ENCODE assay signal across 8 cellular contexts in the genomic region with DNA sequence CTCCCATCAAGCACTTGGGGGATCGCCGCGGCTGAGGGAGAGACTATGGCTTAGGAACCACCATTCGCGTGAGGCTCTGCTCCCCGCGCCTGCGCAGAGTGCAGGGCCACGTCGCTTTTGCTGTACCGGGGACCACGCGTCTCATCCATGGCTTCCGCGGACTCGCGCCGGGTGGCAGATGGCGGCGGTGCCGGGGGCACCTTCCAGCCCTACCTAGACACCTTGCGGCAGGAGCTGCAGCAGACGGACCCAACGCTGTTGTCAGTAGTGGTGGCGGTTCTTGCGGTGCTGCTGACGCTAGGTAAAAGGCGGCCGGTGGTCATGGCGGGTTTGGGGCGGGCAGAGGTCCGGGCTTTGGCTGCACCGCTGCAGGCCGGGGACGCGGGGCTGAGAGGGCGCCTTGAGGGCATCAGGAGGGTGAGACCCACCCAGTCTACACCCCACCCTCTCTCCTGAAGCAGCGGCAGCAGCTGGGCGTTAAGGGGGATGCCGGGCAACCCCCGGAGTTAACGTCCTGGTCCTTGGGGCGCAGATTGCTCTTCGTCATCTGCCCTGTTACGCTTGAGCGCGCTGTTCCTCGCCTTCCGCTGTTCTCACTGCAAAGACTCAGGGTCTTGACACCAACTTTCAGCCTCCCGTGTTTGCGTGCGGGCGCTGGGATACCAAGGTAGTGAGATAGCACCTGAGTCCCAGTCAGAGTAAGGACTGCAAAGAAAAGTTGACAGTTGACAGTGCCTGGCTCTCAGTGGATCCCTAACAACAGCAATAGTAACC. TPM values are rescaled to one million over a fixed set of nuclear protein-coding genes. Genes with fewer than 3 reads are reported as not detected.
DNase-seq lines count a peak whose midpoint lies in the region; ATAC-seq and TF ChIP-seq lines count a peak whose summit lies in the region.

A gene with protein sequence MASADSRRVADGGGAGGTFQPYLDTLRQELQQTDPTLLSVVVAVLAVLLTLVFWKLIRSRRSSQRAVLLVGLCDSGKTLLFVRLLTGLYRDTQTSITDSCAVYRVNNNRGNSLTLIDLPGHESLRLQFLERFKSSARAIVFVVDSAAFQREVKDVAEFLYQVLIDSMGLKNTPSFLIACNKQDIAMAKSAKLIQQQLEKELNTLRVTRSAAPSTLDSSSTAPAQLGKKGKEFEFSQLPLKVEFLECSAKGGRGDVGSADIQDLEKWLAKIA (plus strand): TSS at position 114 of the 774 bp plus-strand sequence. CDS start 34 bp downstream, at position 148.

- H3K18ac ChIP-seq in IMR-90 (ENCODE audit: low read depth, low read length): no peak within 1 kb of the TSS

- POLR2A ChIA-PET in IMR-90 (lab: Charles Lee; ENCODE audit: unreplicated experiment): no interaction called here
- POLR2A ChIA-PET in OCI-LY7 (lab: Charles Lee): interaction anchor here (0.6 kb wide), 1 partner anchor 201 kb away, joined by 3 read pairs; no protein-coding TSS in a partner anchor

- H4K91ac ChIP-seq in IMR-90 (ENCODE audit: insufficient read depth, low read depth, low read length): peak within 1 kb of the TSS; percentile 70

- TF ChIP-seq CTCF in IMR-90 (conservative IDR thresholded peaks at IDR 0.05; ENCODE audit: low read depth, low read length): no peak
- TF ChIP-seq CTCF in OCI-LY7 (conservative IDR thresholded peaks at IDR 0.05; ENCODE audit: low read length): no peak
- TF ChIP-seq CTCF in epithelial cell of esophagus (IDR thresholded peaks at IDR 0.05; ENCODE audit: insufficient read depth, low read depth, low read length, missing control alignments): no peak

- H4K5ac ChIP-seq in IMR-90 (ENCODE audit: low read depth, low read length): peak within 1 kb of the TSS; percentile 31; the same call in 1 of the 2 replicates

- H3K9me2 ChIP-seq in OCI-LY7 (ENCODE audit: insufficient read depth, low read length): no peaks in the 10 kb centered on the region

- H3K4me2 ChIP-seq in IMR-90 (ENCODE audit: low read depth, low read length) (peak within 1 kb of the TSS; percentile 88), OCI-LY7 (ENCODE audit: low read length) (peak within 1 kb of the TSS; percentile 98)

- peak within 1 kb of the TSS; percentile 39; the same call in 1 of the 2 replicates for H3K56ac ChIP-seq in IMR-90 (ENCODE audit: extremely low read depth, insufficient read depth, low read length)

- intact Hi-C loops in IMR-90 (cut with micrococcal nuclease): loop anchor here (1.0 to 10.0 kb wide), 5 partner anchors 47 to 1074 kb away; a partner anchor contains a TSS
- intact Hi-C loops in OCI-LY7 (cut with micrococcal nuclease; ENCODE audit: unreplicated experiment): loop anchor here (2.0 to 10.0 kb wide), 5 partner anchors 143 to 1084 kb away; a partner anchor contains a TSS

- no peak within 1 kb of the TSS; the same call in 1 of the 2 replicates for H2AK5ac ChIP-seq in IMR-90 (ENCODE audit: low read depth, low read length)

- peak within 1 kb of the TSS; percentile 27 to 82; a peak in 2 of 4 replicates for H4K8ac ChIP-seq in IMR-90 (ENCODE audit: low read depth in 2 of 2, low read length in 2 of 2)

- in situ Hi-C loops in IMR-90 (cut with MboI; ENCODE audit: low sequenced_read_pairs): loop anchor here (25.0 kb wide), 2 partner anchors 344 to 681 kb away; a partner anchor contains a TSS

- H2BK20ac ChIP-seq in IMR-90 (ENCODE audit: low read depth, low read length): no peak within 1 kb of the TSS

- H3K36me3 ChIP-seq in IMR-90 (ENCODE audit: control insufficient read depth, insufficient read depth, low read length) (peaks cover 4% of the 10 kb centered on the region), OCI-LY7 (ENCODE audit: insufficient read depth, low read length) (peaks cover 36% of the 10 kb centered on the region)

- ATAC-seq in GM21529 (IDR thresholded peaks at IDR 0.05; ENCODE audit: unreplicated experiment): peak; percentile 97
- ATAC-seq in IMR-90 (ENCODE audit: low read depth): peak; percentile 100

- no peaks in the 10 kb centered on the region for H3K9me3 ChIP-seq in IMR-90 (ENCODE audit: control insufficient read depth, insufficient read depth, low read length)
- no peaks in the 10 kb centered on the region for H3K9me3 ChIP-seq in OCI-LY7 (ENCODE audit: low read length)
- H3K9me3 ChIP-seq in mononuclear cell (ENCODE audit: low read depth, low read length): no peaks in the 10 kb centered on the region

- H3K4me3 ChIP-seq in IMR-90 (ENCODE audit: insufficient read depth, low read depth, low read length) (peak within 1 kb of the TSS; percentile 76), OCI-LY7 (ENCODE audit: low read depth, low read length, poor library complexity, severe bottlenecking) (peak within 1 kb of the TSS; percentile 87), epithelial cell of esophagus (ENCODE audit: low read length) (peak within 1 kb of the TSS; percentile 89), mononuclear cell (ENCODE audit: low read length) (peak within 1 kb of the TSS; percentile 87)

- peak within 1 kb of the TSS; percentile 26 for H2BK5ac ChIP-seq in IMR-90 (ENCODE audit: low read depth, low read length, poor library complexity, severe bottlenecking)

- H3K9me1 ChIP-seq in IMR-90 (ENCODE audit: insufficient read depth, low read length): peaks cover 4% of the 10 kb centered on the region; the same call in 1 of the 2 replicates

- H3K79me1 ChIP-seq in IMR-90 (ENCODE audit: low read depth in 1 of 2, low read length in 2 of 2): peaks cover 6 to 22% of the 10 kb centered on the region in 2 experiments; a peak in 3 of 4 replicates

- peak within 1 kb of the TSS; percentile 81; the same call in 1 of the 2 replicates for H3K23ac ChIP-seq in IMR-90 (ENCODE audit: low read depth, low read length)

- peak within 1 kb of the TSS; percentile 87 for H3K4ac ChIP-seq in IMR-90 (ENCODE audit: low read depth, low read length)

- dilution Hi-C loops in IMR-90 (cut with HindIII; ENCODE audit: low sequenced_read_pairs, unreplicated experiment): no loop called here

- BruUV-seq in IMR-90 (replicated peaks; lab: Mats Ljungman, UMichigan) (no TSS peak), OCI-LY7 (replicated peaks; lab: Mats Ljungman, UMichigan) (no TSS peak)

- peak within 1 kb of the TSS; percentile 33; the same call in 1 of the 2 replicates for H2BK120ac ChIP-seq in IMR-90 (ENCODE audit: low read depth, low read length)

- WGBS in IMR-90 (ENCODE audit: extremely low coverage in 2 of 2, insufficient read length in 1 of 2), 2 experiments: 0% methylated on average over 12 of the region's 53 CpGs; no CpG with 5 or more reads in 1 of the 2 experiments

- H3K27ac ChIP-seq in IMR-90 (ENCODE audit: insufficient read depth, low read length) (peak within 1 kb of the TSS; percentile 60; the same call in 1 of the 2 replicates), OCI-LY7 (ENCODE audit: low read depth, low read length, poor library complexity, severe bottlenecking) (peak within 1 kb of the TSS; percentile 28)

- H3K4me1 ChIP-seq in IMR-90 (ENCODE audit: control insufficient read depth, insufficient read depth, low read length) (no peaks in the 10 kb centered on the region), OCI-LY7 (ENCODE audit: insufficient read depth, low read length, poor library complexity, severe bottlenecking) (peaks cover 23% of the 10 kb centered on the region), mononuclear cell (ENCODE audit: insufficient read depth, low read length) (peaks cover 16% of the 10 kb centered on the region)

- peak within 1 kb of the TSS; percentile 84 for H2AK9ac ChIP-seq in IMR-90 (replicated peaks; ENCODE audit: low read depth, low read length, poor library complexity)

- H3K9ac ChIP-seq in IMR-90 (ENCODE audit: low read depth, low read length): peak within 1 kb of the TSS; percentile 69

- TF ChIP-seq POLR2A in IMR-90 (IDR thresholded peaks at IDR 0.05; ENCODE audit: low read depth, low read length): peak; percentile 84

- TF ChIP-seq RAD21 in IMR-90 (IDR thresholded peaks at IDR 0.05; ENCODE audit: low read length): no peak

- H2AFZ ChIP-seq in IMR-90 (replicated peaks; ENCODE audit: low read length, poor library complexity) (peak within 1 kb of the TSS; percentile 97), OCI-LY7 (ENCODE audit: low read length) (peak within 1 kb of the TSS; percentile 100)

- no peaks in the 10 kb centered on the region for H4K20me1 ChIP-seq in IMR-90 (ENCODE audit: insufficient read depth, low read length)
- H4K20me1 ChIP-seq in OCI-LY7 (ENCODE audit: insufficient read depth, low read length): peaks cover 6% of the 10 kb centered on the region; the same call in 1 of the 2 replicates

- DNase-seq in DMS114 treated with DMSO at 0.1 percent for 48 hours (lab: John Stamatoyannopoulos, UW; ENCODE audit: unreplicated experiment) (peak; percentile 90), IMR-90 (peak; percentile 92), OCI-LY7 (ENCODE audit: low spot score) (peak; percentile 96), activated T-cell treated with anti-CD3 and anti-CD28 coated beads for 1 hour (ENCODE audit: low read depth) (peak; percentile 93), epithelial cell of esophagus (ENCODE audit: low read depth) (peak; percentile 97)
- DNase-seq in stimulated activated CD8-positive, alpha-beta memory T cell treated with anti-CD3 and anti-CD28 coated beads, Interleukin-2, amount 100 ng/mL, for 48 hours (ENCODE audit: low read depth in 2 of 2): peak; percentile 93 to 94

- H3K79me2 ChIP-seq in OCI-LY7 (ENCODE audit: insufficient read depth, low read depth, low read length): peaks cover 29% of the 10 kb centered on the region

- CTCF ChIA-PET in IMR-90 (lab: Yijun Ruan, JAX): no interaction called here
- CTCF ChIA-PET in OCI-LY7 (lab: Charles Lee; ENCODE audit: unreplicated experiment): no interaction called here

- no peak within 1 kb of the TSS for H2BK15ac ChIP-seq in IMR-90 (ENCODE audit: low read depth, low read length)

- H3K27me3 ChIP-seq in IMR-90 (ENCODE audit: control insufficient read depth, insufficient read depth, low read length): 0 out of 2 replicates have a peak, but pooled peaks cover 2% of the 10 kb centered on the region
- H3K27me3 ChIP-seq in mononuclear cell (ENCODE audit: insufficient read depth, low read length): no peaks in the 10 kb centered on the region

- H3K14ac ChIP-seq in IMR-90 (replicated peaks; ENCODE audit: low read depth, low read length): peak within 1 kb of the TSS; percentile 76

TF ChIP-seq in IMR-90, 13 proteins besides CTCF, POLR2A, EP300 and RAD21 (continues in another document):
- peak; percentile 98 for TF ChIP-seq MXI1 (IDR thresholded peaks at IDR 0.05; ENCODE audit: borderline replicate concordance, low read depth, low read length)
- no peak for TF ChIP-seq NFE2L2 (IDR thresholded peaks at IDR 0.05; ENCODE audit: low read depth, low read length)
- no peak for TF ChIP-seq CHD1 (IDR thresholded peaks at IDR 0.05; ENCODE audit: low read depth, low read length)
- no peak for TF ChIP-seq CEBPB (IDR thresholded peaks at IDR 0.05; ENCODE audit: low read depth, low read length)
- no peak for TF ChIP-seq MAFK (IDR thresholded peaks at IDR 0.05; ENCODE audit: low read depth, low read length)

RNA-seq across cellular contexts. Expression of the gene that starts here (rescaled TPM):
- 98.9 and 131 TPM in 2 replicates for total RNA-seq in IMR-90 (2012; rRNA removed)
- polyA plus RNA-seq in IMR-90 (2012; rRNA removed): 28.8 and 36.5 TPM in 2 replicates
- 12.2 and 12.8 TPM in 2 replicates for polyA plus RNA-seq in IMR-90 (2012; cell fraction: cytosol; rRNA removed)
- 4.6 and 15.2 TPM in 2 replicates for polyA plus RNA-seq in IMR-90 (2012; cell fraction: nucleus; rRNA removed; ENCODE audit: low replicate concordance)
- total RNA-seq in OCI-LY7 (2014; rRNA removed; shearing (Covaris generic)): 36.0 and 39.4 TPM in 2 replicates
- 44.8 and 54.1 TPM in 2 replicates for total RNA-seq in OCI-LY7 (2022)
- total RNA-seq in mononuclear cell: 13.4 TPM

Comparison
In these comparisons a context has a peak if more than half of its experiments do, and no peak if none do; other contexts are left out.
1. Peak in every context shown above with its lines: DNase-seq, ATAC-seq, H3K4me3 ChIP-seq and H3K27ac ChIP-seq.